16 cellular contexts compared by ENCODE assay signal in the genomic region with DNA sequence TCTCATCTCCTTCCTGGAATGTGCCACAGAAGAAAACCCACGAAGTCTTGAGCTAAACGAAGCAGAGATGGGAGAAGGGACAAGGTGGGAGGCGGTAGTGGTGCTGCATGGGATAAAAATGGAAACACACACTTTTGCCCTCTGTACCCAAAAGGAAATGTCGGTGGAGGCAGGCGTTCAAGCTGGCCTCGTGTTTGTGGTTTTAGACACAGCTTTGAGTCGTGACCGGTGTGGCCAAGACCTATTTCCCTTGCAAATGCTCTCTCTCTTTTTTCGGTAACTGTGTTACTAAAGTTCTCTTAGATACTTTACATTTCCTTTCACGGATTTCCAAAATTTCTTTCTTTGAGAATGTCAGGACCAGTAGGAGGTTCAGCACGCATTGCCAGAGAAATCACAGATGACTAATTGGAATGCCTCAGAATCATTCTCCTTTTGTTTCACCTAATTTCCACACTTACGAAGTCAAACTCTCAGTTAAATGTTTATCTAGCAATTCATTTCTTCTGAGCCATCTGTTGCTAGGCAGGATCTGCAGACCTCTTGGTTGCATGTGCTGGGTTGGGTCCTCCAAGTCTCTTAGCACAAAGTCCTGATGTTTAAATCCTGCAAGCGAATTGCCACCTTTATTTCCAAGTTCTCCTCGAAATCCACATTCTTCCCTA.
DNase-seq lines count a peak whose midpoint lies in the region; ATAC-seq and FAIRE-seq lines count a peak whose summit lies in the region.
"Had no signal": no experiment of that assay in that cellular context is flagged by ENCODE, and none has a peak within 500 bp of the region (broad histone marks: within the 10 kb centered on the region; RNA-seq: fewer than 3 reads in every experiment).

No MANE protein-coding gene starts in this region.

- CTCF ChIA-PET in activated CD4-positive, alpha-beta T cell treated with anti-CD3 and anti-CD28 coated beads for 36 hours (lab: Charles Lee): no interaction called here

- peak; percentile 9 for DNase-seq in NK-92 treated with Interleukin-12 subunit alpha and Interleukin-12 subunit beta, amount 100 ng/mL, for 24 hours (lab: John Stamatoyannopoulos, UW)
- DNase-seq in NK-92 (lab: John Stamatoyannopoulos, UW; ENCODE audit: unreplicated experiment) (no peak), RCC 7860 (ENCODE audit: low spot score) (peak; percentile 73), kidney glomerular epithelial cell (lab: John Stamatoyannopoulos, UW) (peak; percentile 40), NOMO-1 treated with DMSO at 0.1 percent for 48 hours (lab: John Stamatoyannopoulos, UW; ENCODE audit: unreplicated experiment) (no peak)
- DNase-seq in stimulated activated naive B cell treated with anti-CD40 and anti-IgM and Interleukin-4, amounts not matched to agents 10 μg/mL and 1 μg/mL and 100 μg/mL, for 72 hours: no peak
- DNase-seq in activated CD4-positive, alpha-beta T cell treated with anti-CD3 and anti-CD28 coated beads for 36 hours: no peak
- DNase-seq: Caco-2, NCI-H1048, NCI-H2107, NCI-H446, SJCRH30 had no signal

- FAIRE-seq in RCC 7860 (lab: Jason Lieb, UNC): no peak
- FAIRE-seq: GM12891 had no signal

- POLR2A ChIA-PET in activated CD4-positive, alpha-beta T cell treated with anti-CD3 and anti-CD28 coated beads for 36 hours (lab: Charles Lee): no interaction called here

- no peak for ATAC-seq in stimulated activated naive B cell treated with anti-CD40 and anti-IgM and Interleukin-4, amounts not matched to agents 10 μg/mL and 1 μg/mL and 100 μg/mL, for 72 hours (replicated peaks)
- no peak for ATAC-seq in GM19324 (IDR thresholded peaks at IDR 0.05; ENCODE audit: low FRiP score, unreplicated experiment)
- ATAC-seq in activated CD4-positive, alpha-beta T cell treated with anti-CD3 and anti-CD28 coated beads for 36 hours: no peak

- peaks cover 7 to 11% of the 10 kb centered on the region in 2 donors for H3K36me3 Mint-ChIP-seq in stimulated activated naive B cell treated with anti-CD40 and anti-IgM and Interleukin-4, amounts not matched to agents 10 μg/mL and 1 μg/mL and 100 μg/mL, for 72 hours
- no peaks in the 10 kb centered on the region for H3K36me3 Mint-ChIP-seq in activated CD4-positive, alpha-beta T cell treated with anti-CD3 and anti-CD28 coated beads for 36 hours (ENCODE audit: low read depth)
- H3K36me3 Mint-ChIP-seq: CD14-positive monocyte had no signal

- peaks cover 0 to 5% of the 10 kb centered on the region in 2 donors for H3K4me1 Mint-ChIP-seq in stimulated activated naive B cell treated with anti-CD40 and anti-IgM and Interleukin-4, amounts not matched to agents 10 μg/mL and 1 μg/mL and 100 μg/mL, for 72 hours
- peaks cover 3% of the 10 kb centered on the region for H3K4me1 Mint-ChIP-seq in activated CD4-positive, alpha-beta T cell treated with anti-CD3 and anti-CD28 coated beads for 36 hours

- peak overlapping the region; percentile 38 for H3K27ac Mint-ChIP-seq in stimulated activated naive B cell treated with anti-CD40 and anti-IgM and Interleukin-4, amounts not matched to agents 10 μg/mL and 1 μg/mL and 100 μg/mL, for 72 hours
- H3K27ac Mint-ChIP-seq in activated CD4-positive, alpha-beta T cell treated with anti-CD3 and anti-CD28 coated beads for 36 hours: no peak overlapping the region
- H3K27ac Mint-ChIP-seq: CD14-positive monocyte, IgD-negative memory B cell had no signal

- H3K27me3 Mint-ChIP-seq in stimulated activated naive B cell treated with anti-CD40 and anti-IgM and Interleukin-4, amounts not matched to agents 10 μg/mL and 1 μg/mL and 100 μg/mL, for 72 hours: peaks cover 4 to 6% of the 10 kb centered on the region in 2 donors
- peaks cover 5% of the 10 kb centered on the region for H3K27me3 Mint-ChIP-seq in activated CD4-positive, alpha-beta T cell treated with anti-CD3 and anti-CD28 coated beads for 36 hours

- intact Hi-C loops in activated CD4-positive, alpha-beta T cell treated with anti-CD3 and anti-CD28 coated beads for 36 hours (cut with DNase I, micrococcal nuclease): no loop called here

- H3K9me3 Mint-ChIP-seq in stimulated activated naive B cell treated with anti-CD40 and anti-IgM and Interleukin-4, amounts not matched to agents 10 μg/mL and 1 μg/mL and 100 μg/mL, for 72 hours: peaks cover 4% of the 10 kb centered on the region in 2 donors
- H3K9me3 Mint-ChIP-seq in activated CD4-positive, alpha-beta T cell treated with anti-CD3 and anti-CD28 coated beads for 36 hours (ENCODE audit: low read depth): peaks cover 2% of the 10 kb centered on the region

- no peak overlapping the region for H3K4me3 Mint-ChIP-seq in stimulated activated naive B cell treated with anti-CD40 and anti-IgM and Interleukin-4, amounts not matched to agents 10 μg/mL and 1 μg/mL and 100 μg/mL, for 72 hours
- no peak overlapping the region for H3K4me3 Mint-ChIP-seq in activated CD4-positive, alpha-beta T cell treated with anti-CD3 and anti-CD28 coated beads for 36 hours
- H3K4me3 Mint-ChIP-seq: CD14-positive monocyte, IgD-negative memory B cell had no signal

Comparison
In these comparisons a context has a peak if more than half of its experiments do, and no peak if none do; other contexts are left out.
1. DNase-seq: peak in NK-92 treated with Interleukin-12 subunit alpha and Interleukin-12 subunit beta, amount 100 ng/mL, for 24 hours (single experiment), RCC 7860 (single experiment) and kidney glomerular epithelial cell (single experiment); none in NK-92 (single experiment), stimulated activated naive B cell treated with anti-CD40 and anti-IgM and Interleukin-4, amounts not matched to agents 10 μg/mL and 1 μg/mL and 100 μg/mL, for 72 hours (single experiment), activated CD4-positive, alpha-beta T cell treated with anti-CD3 and anti-CD28 coated beads for 36 hours (single experiment) and NOMO-1 treated with DMSO at 0.1 percent for 48 hours (single experiment).